Comparison of ENCODE assay signal across 8 cellular contexts in the genomic region with DNA sequence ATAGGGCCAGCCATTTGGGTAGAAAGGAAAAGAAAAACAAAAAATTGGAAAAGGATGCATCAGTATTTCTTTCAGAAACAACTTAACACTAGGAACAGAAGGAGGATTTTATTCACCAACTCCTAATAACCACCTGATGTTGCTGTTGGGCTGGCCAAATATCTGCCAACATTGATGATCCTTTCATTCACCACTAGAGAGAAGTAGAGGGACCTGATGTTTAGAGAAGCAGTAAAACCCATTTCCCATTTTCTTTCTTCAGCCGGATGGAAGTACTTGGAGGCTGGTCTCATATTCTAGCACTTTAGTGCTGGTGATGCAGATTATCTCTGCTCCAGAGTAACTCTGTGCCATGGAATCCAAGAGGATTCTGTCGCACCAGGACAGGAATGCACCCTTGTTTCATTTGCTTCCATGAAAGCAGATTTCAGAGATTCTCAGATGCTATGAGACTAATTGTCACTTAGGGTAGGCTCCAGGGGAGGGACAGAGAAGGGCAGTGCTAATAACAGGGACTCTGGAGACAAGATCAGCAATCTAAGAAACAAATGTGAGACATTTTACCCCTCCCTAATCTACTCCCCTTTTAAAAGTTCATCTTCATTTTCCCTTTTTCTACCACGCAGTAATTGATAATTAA. TPM values are rescaled to one million over a fixed set of nuclear protein-coding genes. Genes with fewer than 3 reads are reported as not detected.
DNase-seq lines count a peak whose midpoint lies in the region; ATAC-seq and TF ChIP-seq lines count a peak whose summit lies in the region.

No MANE protein-coding gene starts in this region.

- DNase-seq in heart right ventricle (peak in 1 of 2 donors; percentile 18), Right ventricle myocardium inferior (ENCODE audit: missing footprints) (no peak), dermis blood vessel endothelial cell (peak; percentile 79), neural progenitor cell (ENCODE audit: low spot score) (peak; percentile 9), DMS79 (lab: John Stamatoyannopoulos, UW) (no peak)
- DNase-seq in activated naive CD4-positive, alpha-beta T cell treated with anti-CD3 and anti-CD28 coated beads, Interleukin-2, amount 50 U/mL, for 72 hours (ENCODE audit: low spot score in 2 of 2), result no peak

- peaks cover 0 to 20% (median 16%) of the 10 kb centered on the region in 9 donors for H3K4me1 ChIP-seq in heart right ventricle
- peaks cover 16% of the 10 kb centered on the region for H3K4me1 ChIP-seq in Loucy (ENCODE audit: insufficient read depth, low read length, poor library complexity, severe bottlenecking)
- H3K4me1 ChIP-seq in neural progenitor cell, result no peaks in the 10 kb centered on the region

- no peaks in the 10 kb centered on the region for H3K9me3 Mint-ChIP-seq in neural progenitor cell
- no peaks in the 10 kb centered on the region for H3K9me3 Mint-ChIP-seq in activated naive CD4-positive, alpha-beta T cell treated with anti-CD3 and anti-CD28 coated beads, Interleukin-2, amount 50 U/mL, for 72 hours

- H3K36me3 ChIP-seq in heart right ventricle (no peaks in the 10 kb centered on the region), Loucy (ENCODE audit: insufficient read depth, low read length) (no peaks in the 10 kb centered on the region), neural progenitor cell (no peaks in the 10 kb centered on the region)

- peaks cover 4% of the 10 kb centered on the region for H3K36me3 Mint-ChIP-seq in neural progenitor cell
- H3K36me3 Mint-ChIP-seq in activated naive CD4-positive, alpha-beta T cell treated with anti-CD3 and anti-CD28 coated beads, Interleukin-2, amount 50 U/mL, for 72 hours, result peaks cover 7 to 20% of the 10 kb centered on the region in 2 donors

- intact Hi-C loops in heart right ventricle (cut with DNase I) (loop anchor here in 9 of 10 donors (1.0 to 10.0 kb wide), 17 partner anchors 95 to 692 kb away; no protein-coding TSS in a partner anchor), Right ventricle myocardium inferior (cut with DNase I) (loop anchor here (5.0 to 10.0 kb wide), 7 partner anchors 43 to 687 kb away; a partner anchor contains a TSS)

- no peaks in the 10 kb centered on the region for H3K9me2 ChIP-seq in Loucy (replicated peaks; ENCODE audit: low read depth, low read length)

- peak; percentile 17 to 69 (median 52) for TF ChIP-seq CTCF in heart right ventricle (IDR thresholded peaks at IDR 0.05)
- TF ChIP-seq CTCF in Loucy (conservative IDR thresholded peaks at IDR 0.05; ENCODE audit: low read length), result peak; percentile 61
- peak; percentile 31 for TF ChIP-seq CTCF in neural progenitor cell (IDR thresholded peaks at IDR 0.05)

- H3K27me3 ChIP-seq in heart right ventricle (no peaks in the 10 kb centered on the region), Loucy (ENCODE audit: insufficient read depth, low read length, poor library complexity, severe bottlenecking) (peaks cover 7% of the 10 kb centered on the region), neural progenitor cell (no peaks in the 10 kb centered on the region)

- peaks cover 3% of the 10 kb centered on the region; the same call in 1 of the 2 replicates for H3F3A ChIP-seq in Loucy (ENCODE audit: low read depth)
- peaks cover 32% of the 10 kb centered on the region for H3F3A ChIP-seq in neural progenitor cell (ENCODE audit: low read depth)

- H3K27ac ChIP-seq in heart right ventricle (peak overlapping the region in 6 of 10 donors; percentile 20 to 99 (median 94)), neural progenitor cell (no peak overlapping the region)

- no peak for ATAC-seq in heart right ventricle
- no peak for ATAC-seq in Right ventricle myocardium inferior
- ATAC-seq in SK-N-SH treated with all-trans-retinoic acid at 6 μM for 48 hours, result peak; percentile 17
- no peak for ATAC-seq in activated naive CD4-positive, alpha-beta T cell treated with anti-CD3 and anti-CD28 coated beads, Interleukin-2, amount 50 U/mL, for 72 hours

- WGBS in heart right ventricle, 2 donors, result 27 to 33% methylated on average over 3 of the region's 3 CpGs

- peak overlapping the region; percentile 92 for H3K4me2 ChIP-seq in Loucy (ENCODE audit: low read depth, low read length, poor library complexity, severe bottlenecking)
- H3K4me2 ChIP-seq in neural progenitor cell, result no peak overlapping the region

- peak overlapping the region; percentile 35 for H3K27ac Mint-ChIP-seq in neural progenitor cell
- no peak overlapping the region for H3K27ac Mint-ChIP-seq in activated naive CD4-positive, alpha-beta T cell treated with anti-CD3 and anti-CD28 coated beads, Interleukin-2, amount 50 U/mL, for 72 hours

- H3K79me2 ChIP-seq in Loucy (ENCODE audit: insufficient read depth, low read length) (peaks cover 65% of the 10 kb centered on the region), neural progenitor cell (ENCODE audit: low read depth) (peaks cover 13% of the 10 kb centered on the region)

- no peak overlapping the region for H3K4me3 ChIP-seq in heart right ventricle
- H3K4me3 ChIP-seq in Loucy (ENCODE audit: low read length, poor library complexity, severe bottlenecking), result peak overlapping the region; percentile 93
- no peak overlapping the region for H3K4me3 ChIP-seq in neural progenitor cell

- H3K9ac ChIP-seq in Loucy (ENCODE audit: low read depth, low read length, poor library complexity, severe bottlenecking) (peak overlapping the region; percentile 100), neural progenitor cell (no peak overlapping the region)

- H3K9me3 ChIP-seq in heart right ventricle, result peaks cover 0 to 5% (median 0%) of the 10 kb centered on the region in 11 donors
- peaks cover 20% of the 10 kb centered on the region for H3K9me3 ChIP-seq in Loucy (ENCODE audit: insufficient read depth, low read depth, low read length)
- H3K9me3 ChIP-seq in neural progenitor cell (ENCODE audit: low read depth), result no peaks in the 10 kb centered on the region

- no peaks in the 10 kb centered on the region for H4K20me1 ChIP-seq in Loucy (ENCODE audit: insufficient read depth, low read length, poor library complexity, severe bottlenecking)
- peaks cover 12% of the 10 kb centered on the region for H4K20me1 ChIP-seq in neural progenitor cell (ENCODE audit: low read depth)

- H3K4me3 Mint-ChIP-seq in neural progenitor cell, result peak overlapping the region; percentile 54

- H3K27me3 Mint-ChIP-seq in neural progenitor cell (ENCODE audit: insufficient read depth, low read depth), result peaks cover 3% of the 10 kb centered on the region

- no peak overlapping the region for H2AFZ ChIP-seq in Loucy (ENCODE audit: low read length)
- no peak overlapping the region for H2AFZ ChIP-seq in neural progenitor cell (replicated peaks)

- peaks cover 15% of the 10 kb centered on the region for H3K4me1 Mint-ChIP-seq in neural progenitor cell

TF ChIP-seq in SK-N-SH treated with all-trans-retinoic acid at 6 μM for 48 hours, 23 proteins besides CTCF, POLR2A, EP300 and RAD21 (continues in another document):
- TF ChIP-seq ZFP30 (CRISPR knock-in tag; IDR thresholded peaks at IDR 0.05), result no peak
- TF ChIP-seq CSDC2 (CRISPR knock-in tag; IDR thresholded peaks at IDR 0.05), result no peak
- TF ChIP-seq ISL1 (CRISPR knock-in tag; IDR thresholded peaks at IDR 0.05), result no peak
- TF ChIP-seq ZC3H10 (CRISPR knock-in tag; IDR thresholded peaks at IDR 0.05), result no peak
- TF ChIP-seq PPARA (CRISPR knock-in tag; IDR thresholded peaks at IDR 0.05; ENCODE audit: borderline replicate concordance), result no peak
- TF ChIP-seq, protein P1, sequence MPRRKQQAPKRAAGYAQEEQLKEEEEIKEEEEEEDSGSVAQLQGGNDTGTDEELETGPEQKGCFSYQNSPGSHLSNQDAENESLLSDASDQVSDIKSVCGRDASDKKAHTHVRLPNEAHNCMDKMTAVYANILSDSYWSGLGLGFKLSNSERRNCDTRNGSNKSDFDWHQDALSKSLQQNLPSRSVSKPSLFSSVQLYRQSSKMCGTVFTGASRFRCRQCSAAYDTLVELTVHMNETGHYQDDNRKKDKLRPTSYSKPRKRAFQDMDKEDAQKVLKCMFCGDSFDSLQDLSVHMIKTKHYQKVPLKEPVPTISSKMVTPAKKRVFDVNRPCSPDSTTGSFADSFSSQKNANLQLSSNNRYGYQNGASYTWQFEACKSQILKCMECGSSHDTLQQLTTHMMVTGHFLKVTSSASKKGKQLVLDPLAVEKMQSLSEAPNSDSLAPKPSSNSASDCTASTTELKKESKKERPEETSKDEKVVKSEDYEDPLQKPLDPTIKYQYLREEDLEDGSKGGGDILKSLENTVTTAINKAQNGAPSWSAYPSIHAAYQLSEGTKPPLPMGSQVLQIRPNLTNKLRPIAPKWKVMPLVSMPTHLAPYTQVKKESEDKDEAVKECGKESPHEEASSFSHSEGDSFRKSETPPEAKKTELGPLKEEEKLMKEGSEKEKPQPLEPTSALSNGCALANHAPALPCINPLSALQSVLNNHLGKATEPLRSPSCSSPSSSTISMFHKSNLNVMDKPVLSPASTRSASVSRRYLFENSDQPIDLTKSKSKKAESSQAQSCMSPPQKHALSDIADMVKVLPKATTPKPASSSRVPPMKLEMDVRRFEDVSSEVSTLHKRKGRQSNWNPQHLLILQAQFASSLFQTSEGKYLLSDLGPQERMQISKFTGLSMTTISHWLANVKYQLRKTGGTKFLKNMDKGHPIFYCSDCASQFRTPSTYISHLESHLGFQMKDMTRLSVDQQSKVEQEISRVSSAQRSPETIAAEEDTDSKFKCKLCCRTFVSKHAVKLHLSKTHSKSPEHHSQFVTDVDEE (CRISPR knock-in tag; IDR thresholded peaks at IDR 0.05), result no peak

RNA-seq across cellular contexts. Expression of a gene that starts 3.1 kb away (rescaled TPM):
- under 1 TPM; 0.17 to 0.69 (median 0.41) TPM for total RNA-seq in heart right ventricle
- polyA plus RNA-seq in heart right ventricle, result under 1 TPM; 0.15 to 0.19 TPM
- 0.27 TPM for total RNA-seq in Right ventricle myocardium inferior
- total RNA-seq in dermis blood vessel endothelial cell, result 0.17 and 0.47 TPM in 2 replicates
- 0.96 and 1.5 TPM in 2 replicates for total RNA-seq in neural progenitor cell (ENCODE audit: low replicate concordance)
- under 1 TPM; 0.16 to 0.50 TPM for total RNA-seq in activated naive CD4-positive, alpha-beta T cell treated with anti-CD3 and anti-CD28 coated beads, Interleukin-2, amount 50 U/mL, for 72 hours

RNA-seq across cellular contexts. Expression of a gene that starts 3.1 kb away (rescaled TPM):
- total RNA-seq in heart right ventricle (10 to 100 TPM; 49.4 to 89.9 (median 56.9) TPM), Right ventricle myocardium inferior (54.6 TPM), dermis blood vessel endothelial cell (121 and 122 TPM in 2 replicates), neural progenitor cell (ENCODE audit: low replicate concordance) (50.5 and 64.9 TPM in 2 replicates)
- 10 to 100 TPM; 21.8 to 28.5 TPM for polyA plus RNA-seq in heart right ventricle
- total RNA-seq in activated naive CD4-positive, alpha-beta T cell treated with anti-CD3 and anti-CD28 coated beads, Interleukin-2, amount 50 U/mL, for 72 hours, result 10 to 100 TPM; 36.6 to 54.3 TPM

RNA-seq across cellular contexts. Expression of a gene that starts 42.2 kb away (rescaled TPM):
- total RNA-seq in heart right ventricle (100 to 1,000 TPM in 5 of 10 donors, 10 to 100 TPM in 5; 90.4 to 147 (median 100) TPM), Right ventricle myocardium inferior (98.2 TPM), dermis blood vessel endothelial cell (34.9 and 38.3 TPM in 2 replicates), neural progenitor cell (ENCODE audit: low replicate concordance) (47.8 and 63.2 TPM in 2 replicates)
- polyA plus RNA-seq in heart right ventricle, result 10 to 100 TPM; 18.4 to 27.5 TPM
- 10 to 100 TPM; 35.0 to 51.6 TPM for total RNA-seq in activated naive CD4-positive, alpha-beta T cell treated with anti-CD3 and anti-CD28 coated beads, Interleukin-2, amount 50 U/mL, for 72 hours

Comparison
In these comparisons a context has a peak if more than half of its experiments do, and no peak if none do; other contexts are left out.
1. DNase-seq: peak in dermis blood vessel endothelial cell (single experiment) and neural progenitor cell (single experiment); none in Right ventricle myocardium inferior (single experiment), DMS79 (single experiment) and activated naive CD4-positive, alpha-beta T cell treated with anti-CD3 and anti-CD28 coated beads, Interleukin-2, amount 50 U/mL, for 72 hours (0 of 2).
2. Peak in every context shown above with its lines, with median percentiles within 50 percentile points of each other: CTCF ChIP-seq.